In genomic region chr17:76700627-76701470, GRCh38 we compare ENCODE assay signal across 9 cellular contexts. TPM values are rescaled to one million over a fixed set of nuclear protein-coding genes. Genes with fewer than 3 reads are reported as not detected.
DNase-seq lines count a peak whose midpoint lies in the region; ATAC-seq, FAIRE-seq and TF ChIP-seq lines count a peak whose summit lies in the region.
"Had no signal": no experiment of that assay in that cellular context is flagged by ENCODE, and none has a peak within 500 bp of the region (broad histone marks: within the 10 kb centered on the region; RNA-seq: fewer than 3 reads in every experiment).

No MANE protein-coding gene starts in this region.

- TF ChIP-seq RAD21 in liver (IDR thresholded peaks at IDR 0.05): no peak

- H3K4me1 ChIP-seq in liver (ENCODE audit: control insufficient read depth in 4 of 4, insufficient read depth in 4 of 4, low read length in 3 of 4): peaks cover 0 to 2% (median 0%) of the 10 kb centered on the region in 4 donors
- peaks cover 42 to 75% of the 10 kb centered on the region in 2 donors for H3K4me1 ChIP-seq in thoracic aorta (ENCODE audit: control insufficient read depth in 1 of 2, low read depth in 2 of 2)

- H3K36me3 ChIP-seq in bronchial epithelial cell (ENCODE audit: control insufficient read depth, insufficient read depth, low read length) (no peaks in the 10 kb centered on the region), liver (ENCODE audit: control insufficient read depth in 4 of 4, insufficient read depth in 3 of 4, low read depth in 1 of 4, low read length in 3 of 4) (no peaks in the 10 kb centered on the region), thoracic aorta (no peaks in the 10 kb centered on the region)

- H3K4me3 Mint-ChIP-seq in activated CD8-positive, alpha-beta memory T cell treated with anti-CD3 and anti-CD28 coated beads, Interleukin-2, amount 10 ng/mL, durations not matched to agents 7 days and 5 days: peak overlapping the region; percentile 4
- H3K4me3 Mint-ChIP-seq in activated CD4-positive, alpha-beta T cell treated with anti-CD3 and anti-CD28 coated beads, Interleukin-2, amount 10 ng/mL, durations not matched to agents 7 days and 5 days: no peak overlapping the region
- H3K4me3 Mint-ChIP-seq: activated B cell treated with CpG ODN at 0.5 μM for 24 hours had no signal

- peak; percentile 60 for DNase-seq in activated CD8-positive, alpha-beta memory T cell treated with anti-CD3 and anti-CD28 coated beads, Interleukin-2, amount 10 ng/mL, durations not matched to agents 7 days and 5 days
- DNase-seq in activated CD8-positive, alpha-beta memory T cell treated with anti-CD3 and anti-CD28 coated beads, Interleukin-2, amount 50 U/mL, for 48 hours: no peak
- DNase-seq in bronchial epithelial cell (ENCODE audit: low read depth): peak; percentile 82
- DNase-seq in thoracic aorta (ENCODE audit: low spot score): peak; percentile 55
- DNase-seq in middle frontal gyrus (ENCODE audit: extremely low spot score, low spot score): no peak
- DNase-seq in activated CD4-positive, alpha-beta T cell treated with anti-CD3 and anti-CD28 coated beads, Interleukin-2, amount 10 ng/mL, durations not matched to agents 7 days and 5 days: no peak
- no peak for DNase-seq in GF-D8 (lab: John Stamatoyannopoulos, UW)
- DNase-seq: activated B cell treated with CpG ODN at 0.5 μM for 24 hours had no signal

- 66% methylated on average over 32 of the region's 32 CpGs for WGBS in liver

- no peaks in the 10 kb centered on the region for H3K36me3 Mint-ChIP-seq in activated CD8-positive, alpha-beta memory T cell treated with anti-CD3 and anti-CD28 coated beads, Interleukin-2, amount 10 ng/mL, durations not matched to agents 7 days and 5 days
- peaks cover 3% of the 10 kb centered on the region for H3K36me3 Mint-ChIP-seq in activated CD4-positive, alpha-beta T cell treated with anti-CD3 and anti-CD28 coated beads, Interleukin-2, amount 10 ng/mL, durations not matched to agents 7 days and 5 days (ENCODE audit: low read depth)

- H3K4me1 Mint-ChIP-seq in activated CD8-positive, alpha-beta memory T cell treated with anti-CD3 and anti-CD28 coated beads, Interleukin-2, amount 10 ng/mL, durations not matched to agents 7 days and 5 days: peaks cover 28% of the 10 kb centered on the region
- peaks cover 21% of the 10 kb centered on the region for H3K4me1 Mint-ChIP-seq in activated CD4-positive, alpha-beta T cell treated with anti-CD3 and anti-CD28 coated beads, Interleukin-2, amount 10 ng/mL, durations not matched to agents 7 days and 5 days

- TF ChIP-seq CTCF in bronchial epithelial cell (IDR thresholded peaks at IDR 0.05; ENCODE audit: insufficient read depth, low read length, severe bottlenecking) (no peak), liver (IDR thresholded peaks at IDR 0.05; ENCODE audit: low read depth, low read length, missing input control) (no peak), thoracic aorta (IDR thresholded peaks at IDR 0.05) (no peak)

- POLR2A ChIA-PET in activated CD4-positive, alpha-beta T cell treated with anti-CD3 and anti-CD28 coated beads, Interleukin-2, amount 10 ng/mL, durations not matched to agents 7 days and 5 days (lab: Charles Lee): no interaction called here

- no peaks in the 10 kb centered on the region for H3K9me3 Mint-ChIP-seq in activated CD8-positive, alpha-beta memory T cell treated with anti-CD3 and anti-CD28 coated beads, Interleukin-2, amount 10 ng/mL, durations not matched to agents 7 days and 5 days (ENCODE audit: low read depth)
- no peaks in the 10 kb centered on the region for H3K9me3 Mint-ChIP-seq in activated CD4-positive, alpha-beta T cell treated with anti-CD3 and anti-CD28 coated beads, Interleukin-2, amount 10 ng/mL, durations not matched to agents 7 days and 5 days
- H3K9me3 Mint-ChIP-seq: activated B cell treated with CpG ODN at 0.5 μM for 24 hours had no signal

- H3K27me3 ChIP-seq in bronchial epithelial cell (ENCODE audit: control insufficient read depth, insufficient read depth, low read length) (no peaks in the 10 kb centered on the region), liver (ENCODE audit: control insufficient read depth in 4 of 4, insufficient read depth in 4 of 4, low read length in 3 of 4) (no peaks in the 10 kb centered on the region), thoracic aorta (replicated peaks; ENCODE audit: insufficient read depth) (no peaks in the 10 kb centered on the region)

- H3K27ac ChIP-seq in liver (ENCODE audit: low read depth in 1 of 2, low read length in 2 of 2) (peak overlapping the region; percentile 49 to 80), thoracic aorta (peak overlapping the region; percentile 94 to 98)

- H3K9ac ChIP-seq in liver (ENCODE audit: low read depth in 1 of 2, low read length in 2 of 2): peak overlapping the region in 1 of 2 donors; percentile 47

- H3K4me3 ChIP-seq in bronchial epithelial cell (ENCODE audit: low read depth, low read length): no peak overlapping the region
- H3K4me3 ChIP-seq in liver (ENCODE audit: low read depth in 1 of 3, low read length in 3 of 3): no peak overlapping the region
- H3K4me3 ChIP-seq in thoracic aorta: peak overlapping the region; percentile 69

- no peaks in the 10 kb centered on the region for H3K27me3 Mint-ChIP-seq in activated CD8-positive, alpha-beta memory T cell treated with anti-CD3 and anti-CD28 coated beads, Interleukin-2, amount 10 ng/mL, durations not matched to agents 7 days and 5 days
- H3K27me3 Mint-ChIP-seq in activated CD4-positive, alpha-beta T cell treated with anti-CD3 and anti-CD28 coated beads, Interleukin-2, amount 10 ng/mL, durations not matched to agents 7 days and 5 days: no peaks in the 10 kb centered on the region
- H3K27me3 Mint-ChIP-seq: activated B cell treated with CpG ODN at 0.5 μM for 24 hours had no signal

- CTCF ChIA-PET in activated CD8-positive, alpha-beta memory T cell treated with anti-CD3 and anti-CD28 coated beads, Interleukin-2, amount 10 ng/mL, durations not matched to agents 7 days and 5 days (lab: Charles Lee): interaction anchor here (1.0 to 3.0 kb wide), 2 partner anchors 14 to 19 kb away, joined by 3 to 9 read pairs; no protein-coding TSS in a partner anchor
- CTCF ChIA-PET in activated CD4-positive, alpha-beta T cell treated with anti-CD3 and anti-CD28 coated beads, Interleukin-2, amount 10 ng/mL, durations not matched to agents 7 days and 5 days (lab: Charles Lee): no interaction called here

- peak overlapping the region; percentile 24 for H3K27ac Mint-ChIP-seq in activated CD8-positive, alpha-beta memory T cell treated with anti-CD3 and anti-CD28 coated beads, Interleukin-2, amount 10 ng/mL, durations not matched to agents 7 days and 5 days
- H3K27ac Mint-ChIP-seq in activated CD4-positive, alpha-beta T cell treated with anti-CD3 and anti-CD28 coated beads, Interleukin-2, amount 10 ng/mL, durations not matched to agents 7 days and 5 days: no peak overlapping the region
- H3K27ac Mint-ChIP-seq: activated B cell treated with CpG ODN at 0.5 μM for 24 hours had no signal

- peak; percentile 64 for ATAC-seq in activated CD8-positive, alpha-beta memory T cell treated with anti-CD3 and anti-CD28 coated beads, Interleukin-2, amount 10 ng/mL, durations not matched to agents 7 days and 5 days
- ATAC-seq in thoracic aorta (ENCODE audit: insufficient number of reproducible peaks, low FRiP score, low read depth): peak; percentile 80

- peak; percentile 52 for FAIRE-seq in bronchial epithelial cell (lab: Jason Lieb, UNC)

- H3K9me3 ChIP-seq in liver (ENCODE audit: control insufficient read depth in 4 of 4, low read length in 3 of 4): no peaks in the 10 kb centered on the region
- no peaks in the 10 kb centered on the region for H3K9me3 ChIP-seq in thoracic aorta

TF ChIP-seq in liver, 16 proteins besides CTCF, POLR2A, EP300 and RAD21 (continues in another document):
- no peak for TF ChIP-seq GABPA (IDR thresholded peaks at IDR 0.05 in 1 of 2, conservative IDR thresholded peaks at IDR 0.05 in 1 of 2)

RNA-seq across cellular contexts. Expression of gene MXRA7, which starts 9.9 kb away (rescaled TPM):
- 10 to 100 TPM; 29.8 to 32.0 TPM for total RNA-seq in activated CD8-positive, alpha-beta memory T cell treated with anti-CD3 and anti-CD28 coated beads, Interleukin-2, amount 10 ng/mL, durations not matched to agents 7 days and 5 days
- 80.6 and 95.9 TPM in 2 replicates for total RNA-seq in bronchial epithelial cell
- 10 to 100 TPM in 1 of 2 donors, 1 to 10 TPM in 1; 9.8 to 12.9 TPM for total RNA-seq in liver
- polyA plus RNA-seq in liver: 10 to 100 TPM in 1 of 2 donors, 1 to 10 TPM in 1; 4.8 to 22.1 TPM
- total RNA-seq in thoracic aorta: 100 to 1,000 TPM; 241 to 341 TPM
- 10 to 100 TPM; 25.7 to 27.3 TPM for total RNA-seq in activated CD4-positive, alpha-beta T cell treated with anti-CD3 and anti-CD28 coated beads, Interleukin-2, amount 10 ng/mL, durations not matched to agents 7 days and 5 days

RNA-seq across cellular contexts. Expression of gene JMJD6, which starts 25.6 kb away (rescaled TPM):
- total RNA-seq in activated CD8-positive, alpha-beta memory T cell treated with anti-CD3 and anti-CD28 coated beads, Interleukin-2, amount 10 ng/mL, durations not matched to agents 7 days and 5 days: 10 to 100 TPM; 60.6 to 72.8 TPM
- total RNA-seq in bronchial epithelial cell (16.6 and 19.5 TPM in 2 replicates), liver (10 to 100 TPM; 10.6 to 16.1 TPM), thoracic aorta (10 to 100 TPM; 32.4 to 36.1 TPM)
- polyA plus RNA-seq in liver: 10 to 100 TPM in 1 of 2 donors, 1 to 10 TPM in 1; 9.9 to 11.8 TPM
- total RNA-seq in activated CD4-positive, alpha-beta T cell treated with anti-CD3 and anti-CD28 coated beads, Interleukin-2, amount 10 ng/mL, durations not matched to agents 7 days and 5 days: 10 to 100 TPM; 42.9 to 51.3 TPM

RNA-seq across cellular contexts. Expression of gene METTL23, which starts 25.8 kb away (rescaled TPM):
- total RNA-seq in activated CD8-positive, alpha-beta memory T cell treated with anti-CD3 and anti-CD28 coated beads, Interleukin-2, amount 10 ng/mL, durations not matched to agents 7 days and 5 days: 10 to 100 TPM; 40.3 to 42.1 TPM
- total RNA-seq in bronchial epithelial cell: 18.7 and 22.3 TPM in 2 replicates
- 10 to 100 TPM; 15.6 to 17.4 TPM for total RNA-seq in liver
- polyA plus RNA-seq in liver: 10 to 100 TPM; 26.8 to 37.2 TPM
- 10 to 100 TPM; 12.1 to 42.5 TPM for total RNA-seq in thoracic aorta
- total RNA-seq in activated CD4-positive, alpha-beta T cell treated with anti-CD3 and anti-CD28 coated beads, Interleukin-2, amount 10 ng/mL, durations not matched to agents 7 days and 5 days: 10 to 100 TPM; 33.0 to 35.7 TPM

RNA-seq across cellular contexts. Expression of gene SRSF2, which starts 36.3 kb away (rescaled TPM):
- total RNA-seq in activated CD8-positive, alpha-beta memory T cell treated with anti-CD3 and anti-CD28 coated beads, Interleukin-2, amount 10 ng/mL, durations not matched to agents 7 days and 5 days: 100 to 1,000 TPM; 443 to 471 TPM
- 57.9 and 67.2 TPM in 2 replicates for total RNA-seq in bronchial epithelial cell
- 100 to 1,000 TPM; 171 to 184 TPM for total RNA-seq in liver
- polyA plus RNA-seq in liver: 100 to 1,000 TPM in 1 of 2 donors, 10 to 100 TPM in 1; 66.5 to 130 TPM
- total RNA-seq in thoracic aorta: 100 to 1,000 TPM; 265 to 266 TPM
- total RNA-seq in activated CD4-positive, alpha-beta T cell treated with anti-CD3 and anti-CD28 coated beads, Interleukin-2, amount 10 ng/mL, durations not matched to agents 7 days and 5 days: 100 to 1,000 TPM; 398 to 443 TPM

RNA-seq across cellular contexts. Expression of gene MFSD11, which starts 37.1 kb away (rescaled TPM):
- 10 to 100 TPM; 22.6 to 26.8 TPM for total RNA-seq in activated CD8-positive, alpha-beta memory T cell treated with anti-CD3 and anti-CD28 coated beads, Interleukin-2, amount 10 ng/mL, durations not matched to agents 7 days and 5 days
- total RNA-seq in bronchial epithelial cell (15.2 and 17.1 TPM in 2 replicates), liver (10 to 100 TPM; 24.6 to 26.9 TPM), thoracic aorta (10 to 100 TPM; 49.7 to 52.3 TPM)
- polyA plus RNA-seq in liver: 10 to 100 TPM in 1 of 2 donors, 1 to 10 TPM in 1; 8.6 to 10.3 TPM
- 10 to 100 TPM; 21.8 to 27.7 TPM for total RNA-seq in activated CD4-positive, alpha-beta T cell treated with anti-CD3 and anti-CD28 coated beads, Interleukin-2, amount 10 ng/mL, durations not matched to agents 7 days and 5 days

Comparison
In these comparisons a context has a peak if more than half of its experiments do, and no peak if none do; other contexts are left out.
1. DNase-seq: peak in activated CD8-positive, alpha-beta memory T cell treated with anti-CD3 and anti-CD28 coated beads, Interleukin-2, amount 10 ng/mL, durations not matched to agents 7 days and 5 days (single experiment), bronchial epithelial cell (single experiment) and thoracic aorta (single experiment); none in activated CD8-positive, alpha-beta memory T cell treated with anti-CD3 and anti-CD28 coated beads, Interleukin-2, amount 50 U/mL, for 48 hours (single experiment), middle frontal gyrus (single experiment), activated CD4-positive, alpha-beta T cell treated with anti-CD3 and anti-CD28 coated beads, Interleukin-2, amount 10 ng/mL, durations not matched to agents 7 days and 5 days (single experiment) and GF-D8 (single experiment).